Comparison of ENCODE assay signal across 8 cellular contexts in genomic region chr19:15251749-15252397, GRCh38. TPM values are rescaled to one million over a fixed set of nuclear protein-coding genes. Genes with fewer than 3 reads are reported as not detected.
DNase-seq lines count a peak whose midpoint lies in the region; ATAC-seq and TF ChIP-seq lines count a peak whose summit lies in the region.

No MANE protein-coding gene starts in this region.

- H3K9me3 ChIP-seq in SK-N-SH = no peaks in the 10 kb centered on the region

- peaks cover 33% of the 10 kb centered on the region for H3K36me3 Mint-ChIP-seq in activated CD4-positive, alpha-beta T cell treated with anti-CD3 and anti-CD28 coated beads, Interleukin-2, amount 10 ng/mL, durations not matched to agents 7 days and 5 days (ENCODE audit: low read depth)

- H4K20me1 ChIP-seq in SK-N-SH (ENCODE audit: insufficient read depth) = peaks cover 79% of the 10 kb centered on the region

- peaks cover 30 to 70% of the 10 kb centered on the region in 2 experiments for H3K36me3 ChIP-seq in SK-N-SH (replicated peaks in 1 of 2; ENCODE audit: control insufficient read depth in 1 of 2, insufficient read depth in 2 of 2, low read length in 1 of 2)

- H3K27ac ChIP-seq in SK-N-SH (ENCODE audit: low read depth in 2 of 2, low read length in 1 of 2) = peak overlapping the region; percentile 43 to 97

- CTCF ChIA-PET in SK-N-SH (lab: Yijun Ruan, JAX) = interaction anchor here (0.7 to 7.2 kb wide), 24 partner anchors 9 to 160 kb away, joined by 3 to 39 read pairs (median 3); no protein-coding TSS in a partner anchor
- CTCF ChIA-PET in activated CD4-positive, alpha-beta T cell treated with anti-CD3 and anti-CD28 coated beads, Interleukin-2, amount 10 ng/mL, durations not matched to agents 7 days and 5 days (lab: Charles Lee) = interaction anchor here (0.6 to 2.1 kb wide), 2 partner anchors 25 to 103 kb away, joined by 3 to 5 read pairs; no protein-coding TSS in a partner anchor

- H3K79me2 ChIP-seq in SK-N-SH (ENCODE audit: insufficient read depth) = peaks cover 82% of the 10 kb centered on the region

- DNase-seq in G401 (ENCODE audit: low spot score) = peak; percentile 53
- peak; percentile 77 for DNase-seq in SK-N-SH
- DNase-seq in foreskin melanocyte = peak; percentile 24
- peak; percentile 22 for DNase-seq in putamen (ENCODE audit: low spot score)
- DNase-seq in activated CD4-positive, alpha-beta T cell treated with anti-CD3 and anti-CD28 coated beads, Interleukin-2, amount 10 ng/mL, durations not matched to agents 7 days and 5 days = no peak
- no peak for DNase-seq in cerebellum (ENCODE audit: low spot score)

- TF ChIP-seq CTCF in SK-N-SH (IDR thresholded peaks at IDR 0.05) = peak; percentile 60

- H3K27me3 ChIP-seq in SK-N-SH (ENCODE audit: insufficient read depth) = no peaks in the 10 kb centered on the region

- TF ChIP-seq EP300 in SK-N-SH (IDR thresholded peaks at IDR 0.05; ENCODE audit: borderline replicate concordance in 1 of 2, low read depth in 1 of 2, low read length in 1 of 2) = no peak

- no peaks in the 10 kb centered on the region for H3K9me2 ChIP-seq in SK-N-SH

- no peak overlapping the region for H3K27ac Mint-ChIP-seq in activated CD4-positive, alpha-beta T cell treated with anti-CD3 and anti-CD28 coated beads, Interleukin-2, amount 10 ng/mL, durations not matched to agents 7 days and 5 days

- no peak overlapping the region for H3K4me3 Mint-ChIP-seq in activated CD4-positive, alpha-beta T cell treated with anti-CD3 and anti-CD28 coated beads, Interleukin-2, amount 10 ng/mL, durations not matched to agents 7 days and 5 days

- peak overlapping the region; percentile 76 for H3K4me2 ChIP-seq in SK-N-SH

- 53% methylated on average over 14 of the region's 14 CpGs for WGBS in SK-N-SH (ENCODE audit: low lambda C conversion rate)

- POLR2A ChIA-PET in SK-N-SH (lab: Yijun Ruan, JAX) = interaction anchor here (1.5 kb wide), 1 partner anchor 127 kb away, joined by 7 read pairs; the partner anchor contains the start of gene AKAP8
- POLR2A ChIA-PET in activated CD4-positive, alpha-beta T cell treated with anti-CD3 and anti-CD28 coated beads, Interleukin-2, amount 10 ng/mL, durations not matched to agents 7 days and 5 days (lab: Charles Lee) = no interaction called here

- H3K4me1 Mint-ChIP-seq in activated CD4-positive, alpha-beta T cell treated with anti-CD3 and anti-CD28 coated beads, Interleukin-2, amount 10 ng/mL, durations not matched to agents 7 days and 5 days = no peaks in the 10 kb centered on the region

- H3K27me3 Mint-ChIP-seq in activated CD4-positive, alpha-beta T cell treated with anti-CD3 and anti-CD28 coated beads, Interleukin-2, amount 10 ng/mL, durations not matched to agents 7 days and 5 days = no peaks in the 10 kb centered on the region

- peak; percentile 43 for TF ChIP-seq RAD21 in SK-N-SH (IDR thresholded peaks at IDR 0.05; ENCODE audit: low read length)

- H3K4me3 ChIP-seq in SK-N-SH (ENCODE audit: low read depth in 2 of 2, low read length in 1 of 2) = 0 out of 4 replicates have a peak overlapping the region, but pooled peaks of 1 of the 2 experiments have one; percentile 4

- in situ Hi-C loops in G401 (cut with HindIII; ENCODE audit: low sequenced_read_pairs) = no loop called here

- H3K9me3 Mint-ChIP-seq in activated CD4-positive, alpha-beta T cell treated with anti-CD3 and anti-CD28 coated beads, Interleukin-2, amount 10 ng/mL, durations not matched to agents 7 days and 5 days = no peaks in the 10 kb centered on the region

- H3K9ac ChIP-seq in SK-N-SH = peak overlapping the region; percentile 69; the same call in 1 of the 2 replicates

- ATAC-seq in HG03159 (IDR thresholded peaks at IDR 0.05; ENCODE audit: unreplicated experiment) (no peak), HG02798 (IDR thresholded peaks at IDR 0.05; ENCODE audit: poor library complexity, unreplicated experiment) (no peak)

- peaks cover 33% of the 10 kb centered on the region for H3F3A ChIP-seq in SK-N-SH (replicated peaks; ENCODE audit: insufficient read depth)

- H2AFZ ChIP-seq in SK-N-SH (ENCODE audit: low read depth) = no peak overlapping the region

- peaks cover 17 to 47% of the 10 kb centered on the region in 2 experiments for H3K4me1 ChIP-seq in SK-N-SH (ENCODE audit: control insufficient read depth in 1 of 2, insufficient read depth in 2 of 2, low read depth in 1 of 2, low read length in 1 of 2)

TF ChIP-seq in SK-N-SH, 30 proteins besides CTCF, POLR2A, EP300 and RAD21:
- TF ChIP-seq REST (IDR thresholded peaks at IDR 0.05; ENCODE audit: low read depth, low read length) = no peak
- no peak for TF ChIP-seq NFIC (IDR thresholded peaks at IDR 0.05; ENCODE audit: borderline replicate concordance)
- TF ChIP-seq PBX3 (IDR thresholded peaks at IDR 0.05) = peak; percentile 66
- TF ChIP-seq SMC3 (IDR thresholded peaks at IDR 0.05; ENCODE audit: low read depth, low read length) = peak; percentile 34
- TF ChIP-seq MXI1 (IDR thresholded peaks at IDR 0.05; ENCODE audit: low read depth, low read length) = no peak

RNA-seq across cellular contexts. Expression of gene EPHX3, which starts 19.6 kb away (rescaled TPM):
- total RNA-seq in G401 (2014; rRNA removed; shearing (Covaris generic)) = not detected in 2 replicates
- 0.15 and 0.28 TPM in 2 replicates for polyA plus RNA-seq in SK-N-SH (2012; rRNA removed)
- 0.03 and 0.04 TPM in 2 replicates for polyA plus RNA-seq in SK-N-SH (2012; cell fraction: cytosol; rRNA removed)
- 0.65 and 1.2 TPM in 2 replicates for polyA plus RNA-seq in SK-N-SH (2012; cell fraction: nucleus; rRNA removed)
- under 1 TPM; 0.32 to 0.42 TPM for total RNA-seq in activated CD4-positive, alpha-beta T cell treated with anti-CD3 and anti-CD28 coated beads, Interleukin-2, amount 10 ng/mL, durations not matched to agents 7 days and 5 days
- total RNA-seq in cerebellum = 0.18 TPM

RNA-seq across cellular contexts. Expression of gene NOTCH3, which starts 51.1 kb away (rescaled TPM):
- 13.5 and 16.4 TPM in 2 replicates for total RNA-seq in G401 (2014; rRNA removed; shearing (Covaris generic))
- polyA plus RNA-seq in SK-N-SH (2012; rRNA removed) = 4.5 and 7.0 TPM in 2 replicates
- polyA plus RNA-seq in SK-N-SH (2012; cell fraction: cytosol; rRNA removed) = 2.8 and 5.1 TPM in 2 replicates
- 9.9 and 11.8 TPM in 2 replicates for polyA plus RNA-seq in SK-N-SH (2012; cell fraction: nucleus; rRNA removed)
- not detected for total RNA-seq in activated CD4-positive, alpha-beta T cell treated with anti-CD3 and anti-CD28 coated beads, Interleukin-2, amount 10 ng/mL, durations not matched to agents 7 days and 5 days
- 28.7 TPM for total RNA-seq in cerebellum

Comparison
In these comparisons a context has a peak if more than half of its experiments do, and no peak if none do; other contexts are left out.
1. DNase-seq: peak in G401 (single experiment), SK-N-SH (single experiment), foreskin melanocyte (single experiment) and putamen (single experiment); none in activated CD4-positive, alpha-beta T cell treated with anti-CD3 and anti-CD28 coated beads, Interleukin-2, amount 10 ng/mL, durations not matched to agents 7 days and 5 days (single experiment) and cerebellum (single experiment).
2. RNA of gene NOTCH3, which starts 51.1 kb away (total RNA-seq): 28.7 TPM in cerebellum (single experiment) and 13.5 to 16.4 TPM in G401; not detected in activated CD4-positive, alpha-beta T cell treated with anti-CD3 and anti-CD28 coated beads, Interleukin-2, amount 10 ng/mL, durations not matched to agents 7 days and 5 days; every median in the first group is over 10 times any median in the second.